8 cellular contexts compared by ENCODE assay signal in the genomic region with DNA sequence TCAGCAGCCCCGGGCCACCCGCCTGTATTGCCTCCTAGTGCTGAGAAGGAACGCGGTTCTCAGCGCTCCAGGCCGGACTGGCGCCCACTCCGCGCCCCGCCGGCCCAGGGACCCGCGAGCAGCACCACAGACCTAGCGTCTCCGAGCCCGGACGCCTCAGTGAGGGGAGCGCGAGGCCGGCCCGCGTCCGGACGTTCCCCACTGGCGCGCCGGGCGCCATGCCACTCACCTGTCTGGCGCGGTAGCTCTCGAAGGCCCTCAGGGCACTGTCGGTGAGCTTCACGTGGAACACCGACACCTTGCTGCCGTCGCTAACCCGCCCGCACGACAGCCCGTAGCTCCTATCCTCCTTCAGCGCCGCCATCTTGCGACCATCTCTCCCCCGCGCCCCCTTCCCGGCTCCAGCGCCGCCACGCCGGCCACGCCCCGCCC. TPM values are rescaled to one million over a fixed set of nuclear protein-coding genes. Genes with fewer than 3 reads are reported as not detected.
DNase-seq lines count a peak whose midpoint lies in the region; ATAC-seq, FAIRE-seq and TF ChIP-seq lines count a peak whose summit lies in the region.

A gene (minus strand): TSS at position 379 of the 432 bp plus-strand sequence. CDS start 15 bp downstream, at position 364.

- DNase-seq in psoas muscle (no peak), HTR-8/SVneo (ENCODE audit: insufficient read length, low spot score) (no peak), NCI-H446 (lab: John Stamatoyannopoulos, UW) (no peak)
- no peak for DNase-seq in effector CD8-positive, alpha-beta T cell (lab: John Stamatoyannopoulos, UW)

- TF ChIP-seq EP300 in gastroesophageal sphincter (IDR thresholded peaks at IDR 0.05) = no peak

- H3K9me2 ChIP-seq in SU-DHL-6 (replicated peaks; ENCODE audit: insufficient read depth, low read length) = no peaks in the 10 kb centered on the region

- H3K27me3 ChIP-seq in BLaER1 treated with 17β-estradiol and CSF1 and Interleukin-3, amounts not matched to agents 10 nM and 100 nM = no peaks in the 10 kb centered on the region
- no peaks in the 10 kb centered on the region for H3K27me3 ChIP-seq in SU-DHL-6 (ENCODE audit: low read length)
- H3K27me3 ChIP-seq in gastroesophageal sphincter = no peaks in the 10 kb centered on the region
- H3K27me3 ChIP-seq in psoas muscle (ENCODE audit: insufficient read depth in 3 of 3, low read length in 2 of 3) = no peaks in the 10 kb centered on the region

- ATAC-seq in GM21825 (IDR thresholded peaks at IDR 0.05; ENCODE audit: unreplicated experiment) = peak; percentile 8
- ATAC-seq in gastroesophageal sphincter = peak; percentile 0
- peak; percentile 0 to 5 (median 1) for ATAC-seq in psoas muscle

- H3K4me2 ChIP-seq in BLaER1 treated with 17β-estradiol and CSF1 and Interleukin-3, amounts not matched to agents 10 nM and 100 nM = peak within 1 kb of the TSS; percentile 89 to 100 (median 97)
- peak within 1 kb of the TSS; percentile 86 for H3K4me2 ChIP-seq in SU-DHL-6 (ENCODE audit: low read depth, low read length, poor library complexity, severe bottlenecking)

- no CpG with 5 or more reads among the region's 52 CpGs for WGBS in gastroesophageal sphincter (ENCODE audit: low coverage in 1 of 2), 2 donors
- 0 to 1% (median 0%) methylated on average over 30 to 52 of the region's 52 CpGs for WGBS in psoas muscle, 3 donors

- FAIRE-seq in HTR-8/SVneo (lab: Jason Lieb, UNC) = no peak

- 0 out of 22 replicates have a peak, but pooled peaks cover 0 to 5% (median 0%) of the 10 kb centered on the region in 11 experiments for H3K9me3 ChIP-seq in BLaER1 treated with 17β-estradiol and CSF1 and Interleukin-3, amounts not matched to agents 10 nM and 100 nM (replicated peaks in 1 of 11)
- no peaks in the 10 kb centered on the region for H3K9me3 ChIP-seq in SU-DHL-6 (ENCODE audit: insufficient read depth, low read length)
- no peaks in the 10 kb centered on the region for H3K9me3 ChIP-seq in gastroesophageal sphincter
- no peaks in the 10 kb centered on the region for H3K9me3 ChIP-seq in psoas muscle

- peaks cover 36 to 51% (median 44%) of the 10 kb centered on the region in 11 experiments for H4K20me1 ChIP-seq in BLaER1 treated with 17β-estradiol and CSF1 and Interleukin-3, amounts not matched to agents 10 nM and 100 nM
- H4K20me1 ChIP-seq in SU-DHL-6 (ENCODE audit: low read depth, low read length) = no peaks in the 10 kb centered on the region

- no peaks in the 10 kb centered on the region for H3F3A ChIP-seq in SU-DHL-6 (ENCODE audit: insufficient read depth)

- peaks cover 49% of the 10 kb centered on the region for H3K79me2 ChIP-seq in SU-DHL-6 (ENCODE audit: insufficient read depth, low read length)

- intact Hi-C loops in psoas muscle (cut with DNase I) = loop anchor here (5.0 kb wide), 1 partner anchor 36 kb away; a partner anchor contains a TSS

- H3K4me1 ChIP-seq in BLaER1 treated with 17β-estradiol and CSF1 and Interleukin-3, amounts not matched to agents 10 nM and 100 nM = peaks cover 25 to 44% (median 36%) of the 10 kb centered on the region in 10 experiments
- H3K4me1 ChIP-seq in gastroesophageal sphincter (peaks cover 0 to 45% (median 13%) of the 10 kb centered on the region in 3 donors), psoas muscle (peaks cover 33% of the 10 kb centered on the region)

- TF ChIP-seq POLR2A in gastroesophageal sphincter (IDR thresholded peaks at IDR 0.05) = peak; percentile 95 to 96

- H3K27ac ChIP-seq in BLaER1 treated with 17β-estradiol and CSF1 and Interleukin-3, amounts not matched to agents 10 nM and 100 nM = peak within 1 kb of the TSS; percentile 91 to 99 (median 95)
- H3K27ac ChIP-seq in SU-DHL-6 (ENCODE audit: low read depth, low read length) = peak within 1 kb of the TSS; percentile 76
- peak within 1 kb of the TSS; percentile 86 to 100 (median 98) for H3K27ac ChIP-seq in gastroesophageal sphincter
- peak within 1 kb of the TSS; percentile 98 for H3K27ac ChIP-seq in psoas muscle

- peak within 1 kb of the TSS; percentile 94 to 100 (median 97) for H3K9ac ChIP-seq in BLaER1 treated with 17β-estradiol and CSF1 and Interleukin-3, amounts not matched to agents 10 nM and 100 nM
- H3K9ac ChIP-seq in SU-DHL-6 (ENCODE audit: low read length) = peak within 1 kb of the TSS; percentile 91

- peak within 1 kb of the TSS; percentile 75 for H2AFZ ChIP-seq in SU-DHL-6 (ENCODE audit: low read depth, low read length, severe bottlenecking)

- H3K36me3 ChIP-seq in BLaER1 treated with 17β-estradiol and CSF1 and Interleukin-3, amounts not matched to agents 10 nM and 100 nM = peaks cover 0 to 21% (median 0%) of the 10 kb centered on the region in 11 experiments; a peak in 5 of 22 replicates
- H3K36me3 ChIP-seq in SU-DHL-6 (ENCODE audit: low read length) (no peaks in the 10 kb centered on the region), gastroesophageal sphincter (no peaks in the 10 kb centered on the region), psoas muscle (ENCODE audit: insufficient read depth in 1 of 2, low read depth in 1 of 2) (no peaks in the 10 kb centered on the region)

- TF ChIP-seq CTCF in SU-DHL-6 (IDR thresholded peaks at IDR 0.05; ENCODE audit: insufficient read depth, low read length, poor library complexity, severe bottlenecking) (no peak), gastroesophageal sphincter (IDR thresholded peaks at IDR 0.05) (no peak), psoas muscle (IDR thresholded peaks at IDR 0.05) (no peak)

- peak within 1 kb of the TSS; percentile 95 to 100 (median 100) for H3K4me3 ChIP-seq in BLaER1 treated with 17β-estradiol and CSF1 and Interleukin-3, amounts not matched to agents 10 nM and 100 nM
- H3K4me3 ChIP-seq in SU-DHL-6 (ENCODE audit: insufficient read depth, low read length, poor library complexity, severe bottlenecking) (peak within 1 kb of the TSS; percentile 76), gastroesophageal sphincter (peak within 1 kb of the TSS; percentile 76 to 89), psoas muscle (peak within 1 kb of the TSS; percentile 100)

RNA-seq across cellular contexts. Expression of the gene that starts here (rescaled TPM):
- total RNA-seq in gastroesophageal sphincter = 10 to 100 TPM; 12.5 to 19.0 (median 14.7) TPM
- total RNA-seq in psoas muscle = 10 to 100 TPM; 17.5 to 40.2 (median 24.9) TPM
- 10 to 100 TPM in 1 of 3 donors, 1 to 10 TPM in 2; 7.5 to 12.3 (median 9.2) TPM for polyA plus RNA-seq in psoas muscle
